Comparison of ENCODE assay signal across 23 cellular contexts in the genomic region with DNA sequence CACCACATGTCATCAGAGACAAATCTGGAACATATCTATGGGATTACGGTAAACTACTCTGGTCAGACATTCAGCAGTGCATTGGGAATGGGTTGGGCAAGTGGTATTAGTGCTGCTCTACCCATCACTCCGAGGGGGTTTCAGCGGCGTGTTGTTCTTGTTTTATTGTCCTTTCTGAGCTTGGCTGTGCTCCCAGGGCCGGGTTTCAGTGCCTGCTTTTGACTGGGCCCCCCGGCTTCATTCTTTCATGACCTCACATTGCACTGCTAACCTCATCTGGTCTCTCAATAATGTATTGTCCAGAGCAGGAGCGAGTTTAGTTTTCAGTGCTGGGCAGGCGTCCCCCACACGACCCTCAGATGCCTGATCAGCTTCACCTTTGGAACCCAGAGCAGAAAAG.
A peak's percentile ranks its signal among the peaks of the same experiment; 100 is the strongest.
DNase-seq lines count a peak whose midpoint lies in the region; ATAC-seq and TF ChIP-seq lines count a peak whose summit lies in the region.
"Had no signal": no experiment of that assay in that cellular context is flagged by ENCODE, and none has a peak within 500 bp of the region (broad histone marks: within the 10 kb centered on the region; RNA-seq: fewer than 3 reads in every experiment).

No MANE protein-coding gene starts in this region.

- no peaks in the 10 kb centered on the region for H3K9me3 ChIP-seq in H9 (ENCODE audit: control insufficient read depth, low read depth, low read length)
- H3K9me3 ChIP-seq: A549, BE2C had no signal

- H3K79me1 ChIP-seq in H9 (ENCODE audit: insufficient read depth, low read depth, low read length, poor library complexity, severe bottlenecking) = no peaks in the 10 kb centered on the region

- no peak overlapping the region for H2BK20ac ChIP-seq in H9 (ENCODE audit: low read depth, low read length, poor library complexity, severe bottlenecking)

- no peak for ATAC-seq in left colon
- ATAC-seq: A549, HCT116 had no signal

- no peak overlapping the region for H2AFZ ChIP-seq in H9 (ENCODE audit: low read length)
- H2AFZ ChIP-seq: GM23248 had no signal

- in situ Hi-C loops in astrocyte of the cerebellum (cut with HindIII; ENCODE audit: low sequenced_read_pairs) = no loop called here

- TF ChIP-seq CTCF in H9 (conservative IDR thresholded peaks at IDR 0.05) (no peak), astrocyte of the cerebellum (IDR thresholded peaks at IDR 0.05; ENCODE audit: low read depth, low read length, missing control alignments) (no peak)

- H3K56ac ChIP-seq in H9 (ENCODE audit: insufficient read length, low read depth, low read length) = no peak overlapping the region

- H3K14ac ChIP-seq in H9 (ENCODE audit: insufficient read depth, low read length) = no peak overlapping the region

- 0 out of 7 replicates have a peak overlapping the region, but pooled peaks of 1 of the 3 experiments have one; percentile 44 for H3K27ac Mint-ChIP-seq in H9
- H3K27ac Mint-ChIP-seq: CD14-positive monocyte; CD4-positive, alpha-beta T cell; CD8-positive, alpha-beta memory T cell had no signal

- peak; percentile 12 for DNase-seq in H9
- DNase-seq in RPMI7951 (ENCODE audit: low read depth) = peak; percentile 81
- DNase-seq in astrocyte of the cerebellum (ENCODE audit: low read depth) = peak; percentile 18
- DNase-seq in left kidney (ENCODE audit: low read depth, low spot score) = peak; percentile 26
- no peak for DNase-seq in SHP77 (lab: John Stamatoyannopoulos, UW)
- DNase-seq in HUDEP-2 (lab: John Stamatoyannopoulos, UW; ENCODE audit: unreplicated experiment in 76 of 76) = no peak
- DNase-seq in left colon = no peak
- no peak for DNase-seq in NCI-H2029 (lab: John Stamatoyannopoulos, UW)
- DNase-seq: 8988T; ACHN; AML-193; BE2C; CD4-positive, alpha-beta T cell; CD8-positive, alpha-beta memory T cell; DMS 273 treated with DMSO at 0.1 percent for 48 hours; DMS79; GF-D8; GM23248; H7 had no signal

- no peaks in the 10 kb centered on the region for H4K20me1 ChIP-seq in H9 (ENCODE audit: control insufficient read depth, insufficient read depth, insufficient read length)
- H4K20me1 ChIP-seq: BLaER1 treated with 17β-estradiol and CSF1 and Interleukin-3, amounts not matched to agents 10 nM and 100 nM had no signal

- no peak overlapping the region for H2AK5ac ChIP-seq in H9 (ENCODE audit: insufficient read length, low read length)

- H4K5ac ChIP-seq in H9 (ENCODE audit: insufficient read length, low read depth, low read length) = no peak overlapping the region

- H2BK120ac ChIP-seq in H9 (ENCODE audit: low read depth, low read length, poor library complexity, severe bottlenecking) = no peak overlapping the region

- H3K4me3 Mint-ChIP-seq in H9 = no peak overlapping the region
- H3K4me3 Mint-ChIP-seq: CD14-positive monocyte; CD4-positive, alpha-beta T cell; CD8-positive, alpha-beta memory T cell had no signal

- no peak overlapping the region for H4K8ac ChIP-seq in H9 (replicated peaks; ENCODE audit: insufficient read length, low read depth, low read length)

- no peaks in the 10 kb centered on the region for H3K79me2 ChIP-seq in H9 (ENCODE audit: insufficient read depth, low read length)

- H2BK12ac ChIP-seq in H9 (ENCODE audit: insufficient read length, low read depth, low read length) = no peak overlapping the region

- H3K27me3 ChIP-seq in H9 (ENCODE audit: insufficient read depth, low read length) = no peaks in the 10 kb centered on the region
- H3K27me3 ChIP-seq: BE2C; BLaER1 treated with 17β-estradiol and CSF1 and Interleukin-3, amounts not matched to agents 10 nM and 100 nM had no signal

- intact Hi-C loops in left colon (cut with DNase I, micrococcal nuclease) = no loop called here

- H2BK15ac ChIP-seq in H9 (ENCODE audit: low read depth, low read length) = no peak overlapping the region

- H3T11ph ChIP-seq in H9 (ENCODE audit: low read length) = no peak overlapping the region

- H3K36me3 Mint-ChIP-seq in H9 (ENCODE audit: insufficient read depth in 1 of 3, low read depth in 3 of 3) = peaks cover 2 to 9% (median 4%) of the 10 kb centered on the region in 3 experiments; a peak in 6 of 7 replicates
- H3K36me3 Mint-ChIP-seq: CD14-positive monocyte had no signal

- H3K4me1 Mint-ChIP-seq in H9 = peaks cover 10 to 14% of the 10 kb centered on the region in 2 experiments
- H3K4me1 Mint-ChIP-seq: CD14-positive monocyte; CD8-positive, alpha-beta memory T cell had no signal

- no peak overlapping the region for H3K4me2 ChIP-seq in H9 (ENCODE audit: insufficient read depth, insufficient read length, low read length)
- H3K4me2 ChIP-seq: A549; BLaER1 treated with 17β-estradiol and CSF1 and Interleukin-3, amounts not matched to agents 10 nM and 100 nM had no signal

- no peak overlapping the region for H3K18ac ChIP-seq in H9 (ENCODE audit: insufficient read length, low read depth, low read length)

- no peak overlapping the region for H3K9ac ChIP-seq in H9 (ENCODE audit: extremely low read depth, insufficient read length, low read length)
- H3K9ac ChIP-seq: BLaER1 treated with 17β-estradiol and CSF1 and Interleukin-3, amounts not matched to agents 10 nM and 100 nM; GM23248 had no signal

- H3K27me3 Mint-ChIP-seq in H9 (ENCODE audit: low read depth) = no peaks in the 10 kb centered on the region
- H3K27me3 Mint-ChIP-seq: CD4-positive, alpha-beta T cell; CD8-positive, alpha-beta memory T cell had no signal

- WGBS in H9 (ENCODE audit: extremely low coverage, insufficient read length, low lambda C conversion rate) = no CpG with 5 or more reads among the region's 9 CpGs

- H3K4me1 ChIP-seq in H9 (ENCODE audit: insufficient read depth, low read length) = peaks cover 1% of the 10 kb centered on the region; the same call in 1 of the 2 replicates
- H3K4me1 ChIP-seq: A549; BLaER1 treated with 17β-estradiol and CSF1 and Interleukin-3, amounts not matched to agents 10 nM and 100 nM had no signal

- H3K23ac ChIP-seq in H9 (ENCODE audit: insufficient read length, low read depth, low read length) = no peak overlapping the region

- H4K91ac ChIP-seq in H9 (ENCODE audit: insufficient read length, low read depth, low read length) = no peak overlapping the region

- no peaks in the 10 kb centered on the region for H3K23me2 ChIP-seq in H9 (ENCODE audit: insufficient read length, low read depth, low read length, poor library complexity, severe bottlenecking)

- no peak overlapping the region for H3K4ac ChIP-seq in H9 (ENCODE audit: low read depth, low read length)

- H3K4me3 ChIP-seq in astrocyte of the cerebellum (ENCODE audit: low read depth, low read length) = no peak overlapping the region
- H3K4me3 ChIP-seq: A549; BLaER1 treated with 17β-estradiol and CSF1 and Interleukin-3, amounts not matched to agents 10 nM and 100 nM; GM23248 had no signal

- no peak overlapping the region for H2BK5ac ChIP-seq in H9 (ENCODE audit: insufficient read length, low read length)

- peaks cover 3 to 19% of the 10 kb centered on the region in 2 experiments for H3K9me3 Mint-ChIP-seq in H9

- H3K27ac ChIP-seq in H9 (ENCODE audit: insufficient read length, low read depth, low read length) = no peak overlapping the region
- H3K27ac ChIP-seq: A549; BLaER1 treated with 17β-estradiol and CSF1 and Interleukin-3, amounts not matched to agents 10 nM and 100 nM; GM23248 had no signal

Comparison
In these comparisons a context has a peak if more than half of its experiments do, and no peak if none do; other contexts are left out.
1. DNase-seq: peak in H9 (single experiment), RPMI7951 (single experiment), astrocyte of the cerebellum (single experiment) and left kidney (single experiment); none in SHP77 (0 of 2), HUDEP-2 (0 of 76), left colon (0 of 2) and NCI-H2029 (single experiment).